Comparison of ENCODE assay signal across 20 cellular contexts in the genomic region with DNA sequence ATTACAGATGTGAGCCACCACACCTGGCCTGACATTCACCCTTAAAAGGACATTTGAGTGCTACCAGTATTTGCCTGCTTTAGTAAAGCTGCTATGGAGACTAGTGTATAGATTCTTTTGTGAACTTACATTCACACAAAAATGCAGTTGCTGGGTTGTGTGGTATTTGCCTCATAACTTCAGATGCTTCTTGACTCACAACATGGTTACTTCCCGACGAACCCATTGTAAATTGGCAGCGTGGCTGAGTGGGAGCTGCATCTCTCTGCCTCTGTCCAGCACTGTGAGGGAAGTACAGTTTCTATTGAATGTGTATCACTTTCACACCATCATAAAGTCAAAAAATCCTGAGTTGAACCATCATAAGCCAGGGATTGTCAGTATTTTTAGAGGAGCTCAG.
A peak's percentile ranks its signal among the peaks of the same experiment; 100 is the strongest.
DNase-seq lines count a peak whose midpoint lies in the region; ATAC-seq and TF ChIP-seq lines count a peak whose summit lies in the region.
"Had no signal": no experiment of that assay in that cellular context is flagged by ENCODE, and none has a peak within 500 bp of the region (broad histone marks: within the 10 kb centered on the region; RNA-seq: fewer than 3 reads in every experiment).

No MANE protein-coding gene starts in this region.

- H3K27me3 ChIP-seq in WERI-Rb-1 (ENCODE audit: insufficient read depth, low read depth, severe bottlenecking), result no peaks in the 10 kb centered on the region

- H3K36me3 ChIP-seq in HEK293 (ENCODE audit: control insufficient read depth in 2 of 2, insufficient read depth in 1 of 2, low read length in 2 of 2) (no peaks in the 10 kb centered on the region; a peak in 1 of 3 replicates), WERI-Rb-1 (peaks cover 48% of the 10 kb centered on the region)

- no peaks in the 10 kb centered on the region for H3K9me3 ChIP-seq in HEK293 (ENCODE audit: control insufficient read depth, insufficient read depth, low read depth, low read length)
- H3K9me3 ChIP-seq in WERI-Rb-1 (ENCODE audit: severe bottlenecking), result no peaks in the 10 kb centered on the region

- no peak for TF ChIP-seq CTCF in AG04449 (IDR thresholded peaks at IDR 0.05; ENCODE audit: insufficient read depth, low read length, missing control alignments)
- TF ChIP-seq CTCF in HEK293 (tag by site-specific recombination; IDR thresholded peaks at IDR 0.05), result no peak
- no peak for TF ChIP-seq CTCF in astrocyte of the spinal cord (IDR thresholded peaks at IDR 0.05; ENCODE audit: low read depth, low read length)
- no peak for TF ChIP-seq CTCF in WERI-Rb-1 (IDR thresholded peaks at IDR 0.05; ENCODE audit: low read depth, low read length)

- POLR2A ChIA-PET in AG04449 (lab: Yijun Ruan, JAX), result no interaction called here
- POLR2A ChIA-PET in HEK293 (lab: Yijun Ruan, JAX), result no interaction called here

- H3K27ac ChIP-seq in HEK293 (ENCODE audit: extremely low read depth, low read depth, low read length), result no peak overlapping the region
- H3K27ac ChIP-seq in WERI-Rb-1, result no peak overlapping the region
- H3K27ac ChIP-seq: HL-60 had no signal

- in situ Hi-C loops in astrocyte of the spinal cord (cut with HindIII; ENCODE audit: low sequenced_read_pairs), result no loop called here

- no peaks in the 10 kb centered on the region for H3K4me1 ChIP-seq in HEK293 (ENCODE audit: control insufficient read depth, insufficient read depth, low read length)

- no peak for ATAC-seq in HG03521 (IDR thresholded peaks at IDR 0.05; ENCODE audit: unreplicated experiment)
- ATAC-seq: HepG2, Panc1 had no signal

- H3K4me3 ChIP-seq in AG04449 (ENCODE audit: low read depth, low read length), result no peak overlapping the region
- H3K4me3 ChIP-seq in HEK293 (ENCODE audit: low read depth, low read length), result no peak overlapping the region
- H3K4me3 ChIP-seq in astrocyte of the spinal cord (ENCODE audit: low read depth, low read length), result no peak overlapping the region
- no peak overlapping the region for H3K4me3 ChIP-seq in WERI-Rb-1 (ENCODE audit: low read depth, low read length)

- CTCF ChIA-PET in AG04449 (lab: Yijun Ruan, JAX), result interaction anchor here (1.1 to 1.3 kb wide), 3 partner anchors 10 to 229 kb away, joined by 3 to 6 read pairs (median 4); no protein-coding TSS in a partner anchor
- CTCF ChIA-PET in HEK293 (lab: Yijun Ruan, JAX), result interaction anchor here (1.6 kb wide), 1 partner anchor 256 kb away, joined by 5 read pairs; no protein-coding TSS in a partner anchor

- DNase-seq in AG04449 (ENCODE audit: low read depth, low spot score) (peak; percentile 19), astrocyte of the spinal cord (ENCODE audit: low read depth, low spot score) (peak; percentile 47), iris pigment epithelial cell (ENCODE audit: low read depth) (peak; percentile 17), D341Med (ENCODE audit: low spot score) (no peak), WERI-Rb-1 (no peak)
- DNase-seq: DMS53, EL, GF-D8, KG1, NCI-H1092, NCI-H1436, NCI-H2029, NCI-H345, NCI-H524, NCI-H82 had no signal

TF ChIP-seq in HEK293, 187 proteins besides CTCF, POLR2A, EP300 and RAD21:
- TF ChIP-seq, protein P1, sequence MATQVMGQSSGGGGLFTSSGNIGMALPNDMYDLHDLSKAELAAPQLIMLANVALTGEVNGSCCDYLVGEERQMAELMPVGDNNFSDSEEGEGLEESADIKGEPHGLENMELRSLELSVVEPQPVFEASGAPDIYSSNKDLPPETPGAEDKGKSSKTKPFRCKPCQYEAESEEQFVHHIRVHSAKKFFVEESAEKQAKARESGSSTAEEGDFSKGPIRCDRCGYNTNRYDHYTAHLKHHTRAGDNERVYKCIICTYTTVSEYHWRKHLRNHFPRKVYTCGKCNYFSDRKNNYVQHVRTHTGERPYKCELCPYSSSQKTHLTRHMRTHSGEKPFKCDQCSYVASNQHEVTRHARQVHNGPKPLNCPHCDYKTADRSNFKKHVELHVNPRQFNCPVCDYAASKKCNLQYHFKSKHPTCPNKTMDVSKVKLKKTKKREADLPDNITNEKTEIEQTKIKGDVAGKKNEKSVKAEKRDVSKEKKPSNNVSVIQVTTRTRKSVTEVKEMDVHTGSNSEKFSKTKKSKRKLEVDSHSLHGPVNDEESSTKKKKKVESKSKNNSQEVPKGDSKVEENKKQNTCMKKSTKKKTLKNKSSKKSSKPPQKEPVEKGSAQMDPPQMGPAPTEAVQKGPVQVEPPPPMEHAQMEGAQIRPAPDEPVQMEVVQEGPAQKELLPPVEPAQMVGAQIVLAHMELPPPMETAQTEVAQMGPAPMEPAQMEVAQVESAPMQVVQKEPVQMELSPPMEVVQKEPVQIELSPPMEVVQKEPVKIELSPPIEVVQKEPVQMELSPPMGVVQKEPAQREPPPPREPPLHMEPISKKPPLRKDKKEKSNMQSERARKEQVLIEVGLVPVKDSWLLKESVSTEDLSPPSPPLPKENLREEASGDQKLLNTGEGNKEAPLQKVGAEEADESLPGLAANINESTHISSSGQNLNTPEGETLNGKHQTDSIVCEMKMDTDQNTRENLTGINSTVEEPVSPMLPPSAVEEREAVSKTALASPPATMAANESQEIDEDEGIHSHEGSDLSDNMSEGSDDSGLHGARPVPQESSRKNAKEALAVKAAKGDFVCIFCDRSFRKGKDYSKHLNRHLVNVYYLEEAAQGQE (tag by site-specific recombination; IDR thresholded peaks at IDR 0.05), result 0 out of 2 replicates have a peak, but pooled peaks have one; percentile 37
- TF ChIP-seq, protein P2, sequence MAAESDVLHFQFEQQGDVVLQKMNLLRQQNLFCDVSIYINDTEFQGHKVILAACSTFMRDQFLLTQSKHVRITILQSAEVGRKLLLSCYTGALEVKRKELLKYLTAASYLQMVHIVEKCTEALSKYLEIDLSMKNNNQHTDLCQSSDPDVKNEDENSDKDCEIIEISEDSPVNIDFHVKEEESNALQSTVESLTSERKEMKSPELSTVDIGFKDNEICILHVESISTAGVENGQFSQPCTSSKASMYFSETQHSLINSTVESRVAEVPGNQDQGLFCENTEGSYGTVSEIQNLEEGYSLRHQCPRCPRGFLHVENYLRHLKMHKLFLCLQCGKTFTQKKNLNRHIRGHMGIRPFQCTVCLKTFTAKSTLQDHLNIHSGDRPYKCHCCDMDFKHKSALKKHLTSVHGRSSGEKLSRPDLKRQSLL (tag by site-specific recombination; IDR thresholded peaks at IDR 0.05), result no peak
- no peak for TF ChIP-seq GLIS2 (tag by site-specific recombination; IDR thresholded peaks at IDR 0.05)
- no peak for TF ChIP-seq ZNF202 (tag by site-specific recombination; IDR thresholded peaks at IDR 0.05; ENCODE audit: borderline replicate concordance)

Comparison
In these comparisons a context has a peak if more than half of its experiments do, and no peak if none do; other contexts are left out.
1. DNase-seq: peak in AG04449 (single experiment), astrocyte of the spinal cord (single experiment) and iris pigment epithelial cell (single experiment); none in D341Med (single experiment) and WERI-Rb-1 (single experiment).